In genomic region chr3:60755094-60755493, GRCh38 we compare ENCODE assay signal across 13 cellular contexts.
DNase-seq lines count a peak whose midpoint lies in the region; ATAC-seq and TF ChIP-seq lines count a peak whose summit lies in the region.
"Had no signal": no experiment of that assay in that cellular context is flagged by ENCODE, and none has a peak within 500 bp of the region (broad histone marks: within the 10 kb centered on the region; RNA-seq: fewer than 3 reads in every experiment).

No MANE protein-coding gene starts in this region.

- no peak for ATAC-seq in HG03045 (IDR thresholded peaks at IDR 0.05; ENCODE audit: unreplicated experiment)
- ATAC-seq: activated CD4-positive, CD25-positive, alpha-beta regulatory T cell treated with anti-CD3 and anti-CD28 coated beads, Interleukin-2, amount 50 U/mL, for 24 hours had no signal

- in situ Hi-C loops in GM13977 (cut with MboI; ENCODE audit: low pct_unique_long_range_greater_than_20kb, low sequenced_read_pairs, unreplicated experiment), result no loop called here

- TF ChIP-seq CTCF in AG10803 (conservative IDR thresholded peaks at IDR 0.05; ENCODE audit: low read length) (peak; percentile 18; the same call in 1 of the 2 replicates), GM13977 (IDR thresholded peaks at IDR 0.05; ENCODE audit: extremely low read depth, insufficient read depth, missing control alignments) (peak; percentile 42)

- no peak for DNase-seq in AG10803 (ENCODE audit: low read depth)
- no peak for DNase-seq in GM13977 (ENCODE audit: low spot score)
- DNase-seq in SHP77 (lab: John Stamatoyannopoulos, UW), result peak; percentile 2 to 35
- peak; percentile 86 for DNase-seq in iPS-NIHi7 (ENCODE audit: extremely low spot score)
- no peak for DNase-seq in HPDE6-E6E7 (ENCODE audit: extremely low spot score)
- DNase-seq in EL, result no peak
- no peak for DNase-seq in HCEC 1CT
- DNase-seq: CD8-positive, alpha-beta memory T cell; midbrain; PC-9; sigmoid colon had no signal

- no peak overlapping the region for H3K4me3 ChIP-seq in AG10803 (ENCODE audit: low read length)
- H3K4me3 ChIP-seq: PC-9, sigmoid colon had no signal

Comparison
In these comparisons a context has a peak if more than half of its experiments do, and no peak if none do; other contexts are left out.
1. DNase-seq: peak in SHP77 (2 of 2) and iPS-NIHi7 (single experiment); none in AG10803 (single experiment), GM13977 (single experiment), HPDE6-E6E7 (single experiment), EL (single experiment) and HCEC 1CT (single experiment).